In genomic region chr19:19644054-19644388, GRCh38 we compare ENCODE assay signal across 8 cellular contexts. TPM values are rescaled to one million over a fixed set of nuclear protein-coding genes. Genes with fewer than 3 reads are reported as not detected.
DNase-seq lines count a peak whose midpoint lies in the region; ATAC-seq, FAIRE-seq and TF ChIP-seq lines count a peak whose summit lies in the region.

No MANE protein-coding gene starts in this region.

- no peaks in the 10 kb centered on the region for H3K9me3 Mint-ChIP-seq in stimulated activated naive CD8-positive, alpha-beta T cell treated with anti-CD3 and anti-CD28 coated beads, Interleukin-15, Interleukin-2, amounts not matched to agents 100 ng/mL and 50 ng/mL, for 24 hours
- no peaks in the 10 kb centered on the region for H3K9me3 Mint-ChIP-seq in astrocyte (ENCODE audit: unreplicated experiment)

- H3K4me1 ChIP-seq in astrocyte (ENCODE audit: insufficient read depth, low read length) (peaks cover 10% of the 10 kb centered on the region), mononuclear cell (ENCODE audit: insufficient read depth, low read length) (peaks cover 37% of the 10 kb centered on the region)

- H3K9me3 ChIP-seq in astrocyte (ENCODE audit: insufficient read depth, low read depth, low read length) = no peaks in the 10 kb centered on the region
- H3K9me3 ChIP-seq in mononuclear cell (ENCODE audit: low read depth, low read length) = no peaks in the 10 kb centered on the region

- no peaks in the 10 kb centered on the region for H3K27me3 Mint-ChIP-seq in stimulated activated naive CD8-positive, alpha-beta T cell treated with anti-CD3 and anti-CD28 coated beads, Interleukin-15, Interleukin-2, amounts not matched to agents 100 ng/mL and 50 ng/mL, for 24 hours
- no peaks in the 10 kb centered on the region for H3K27me3 Mint-ChIP-seq in astrocyte (ENCODE audit: low read depth, unreplicated experiment)

- no peak for TF ChIP-seq CTCF in astrocyte (IDR thresholded peaks at IDR 0.05; ENCODE audit: insufficient read depth, low read depth, low read length)

- no peak for FAIRE-seq in astrocyte (lab: Jason Lieb, UNC)

- H3K4me3 ChIP-seq in astrocyte (ENCODE audit: insufficient read depth, low read depth, low read length) (no peak overlapping the region), mononuclear cell (ENCODE audit: low read length) (peak overlapping the region; percentile 92)

- peaks cover 26% of the 10 kb centered on the region for H3K36me3 Mint-ChIP-seq in stimulated activated naive CD8-positive, alpha-beta T cell treated with anti-CD3 and anti-CD28 coated beads, Interleukin-15, Interleukin-2, amounts not matched to agents 100 ng/mL and 50 ng/mL, for 24 hours (ENCODE audit: low read depth)
- peaks cover 8% of the 10 kb centered on the region for H3K36me3 Mint-ChIP-seq in astrocyte (ENCODE audit: low read depth, unreplicated experiment)

- H3K27me3 ChIP-seq in astrocyte (ENCODE audit: insufficient read depth, low read length) (no peaks in the 10 kb centered on the region), mononuclear cell (ENCODE audit: insufficient read depth, low read length) (no peaks in the 10 kb centered on the region)

- H3K9ac ChIP-seq in astrocyte (ENCODE audit: low read length) = no peak overlapping the region

- peak overlapping the region; percentile 98 for H3K4me3 Mint-ChIP-seq in stimulated activated naive CD8-positive, alpha-beta T cell treated with anti-CD3 and anti-CD28 coated beads, Interleukin-15, Interleukin-2, amounts not matched to agents 100 ng/mL and 50 ng/mL, for 24 hours
- H3K4me3 Mint-ChIP-seq in astrocyte (ENCODE audit: unreplicated experiment) = peak overlapping the region; percentile 90

- H3K4me1 Mint-ChIP-seq in stimulated activated naive CD8-positive, alpha-beta T cell treated with anti-CD3 and anti-CD28 coated beads, Interleukin-15, Interleukin-2, amounts not matched to agents 100 ng/mL and 50 ng/mL, for 24 hours (ENCODE audit: low read depth) = peaks cover 11% of the 10 kb centered on the region
- H3K4me1 Mint-ChIP-seq in astrocyte (ENCODE audit: low read depth, unreplicated experiment) = peaks cover 4% of the 10 kb centered on the region

- peaks cover 6% of the 10 kb centered on the region for H3K36me3 ChIP-seq in astrocyte (ENCODE audit: insufficient read depth, low read length)

- H2AFZ ChIP-seq in astrocyte (ENCODE audit: low read depth, low read length) = no peak overlapping the region

- peak overlapping the region; percentile 94 for H3K27ac Mint-ChIP-seq in stimulated activated naive CD8-positive, alpha-beta T cell treated with anti-CD3 and anti-CD28 coated beads, Interleukin-15, Interleukin-2, amounts not matched to agents 100 ng/mL and 50 ng/mL, for 24 hours
- no peak overlapping the region for H3K27ac Mint-ChIP-seq in astrocyte (ENCODE audit: unreplicated experiment)

- peak overlapping the region; percentile 99 for H3K4me2 ChIP-seq in astrocyte (ENCODE audit: low read length)

- DNase-seq in stimulated activated naive CD8-positive, alpha-beta T cell treated with anti-CD3 and anti-CD28 coated beads, Interleukin-15, Interleukin-2, amounts not matched to agents 100 U/mL and 50 U/mL, for 24 hours = no peak
- DNase-seq in astrocyte (ENCODE audit: low read depth) (no peak), DMS153 (lab: John Stamatoyannopoulos, UW) (no peak), NCI-H1105 treated with DMSO at 0.1 percent for 48 hours (lab: John Stamatoyannopoulos, UW) (no peak)

- H3K79me2 ChIP-seq in astrocyte (ENCODE audit: insufficient read depth, low read length) = peaks cover 11% of the 10 kb centered on the region

- no peak for ATAC-seq in stimulated activated naive CD8-positive, alpha-beta T cell treated with anti-CD3 and anti-CD28 coated beads, Interleukin-15, Interleukin-2, amounts not matched to agents 100 U/mL and 50 U/mL, for 24 hours
- ATAC-seq in GM21723 (IDR thresholded peaks at IDR 0.05; ENCODE audit: unreplicated experiment) (no peak), HG02571 (IDR thresholded peaks at IDR 0.05; ENCODE audit: unreplicated experiment) (no peak)

- H4K20me1 ChIP-seq in astrocyte (ENCODE audit: insufficient read depth, low read length) = peaks cover 5% of the 10 kb centered on the region

- no peak overlapping the region for H3K27ac ChIP-seq in astrocyte (ENCODE audit: low read depth, low read length)

RNA-seq across cellular contexts. Expression of gene GMIP, which starts 0.6 kb away (rescaled TPM):
- total RNA-seq in astrocyte (30.7 and 32.4 TPM in 2 replicates), mononuclear cell (48.6 TPM)

RNA-seq across cellular contexts. Expression of gene LPAR2, which starts 16.0 kb away (rescaled TPM):
- total RNA-seq in astrocyte (16.7 and 20.1 TPM in 2 replicates), mononuclear cell (21.9 TPM)

RNA-seq across cellular contexts. Expression of gene ATP13A1, which starts 19.5 kb away (rescaled TPM):
- total RNA-seq in astrocyte (65.2 and 71.7 TPM in 2 replicates), mononuclear cell (78.2 TPM)

RNA-seq across cellular contexts. Expression of gene ZNF101, which starts 24.6 kb away (rescaled TPM):
- total RNA-seq in astrocyte = 8.9 and 9.3 TPM in 2 replicates
- 94.2 TPM for total RNA-seq in mononuclear cell

RNA-seq across cellular contexts. Expression of gene PBX4, which starts 25.5 kb away (rescaled TPM):
- total RNA-seq in astrocyte = 0.75 and 0.93 TPM in 2 replicates
- 12.7 TPM for total RNA-seq in mononuclear cell
